In the genomic region with DNA sequence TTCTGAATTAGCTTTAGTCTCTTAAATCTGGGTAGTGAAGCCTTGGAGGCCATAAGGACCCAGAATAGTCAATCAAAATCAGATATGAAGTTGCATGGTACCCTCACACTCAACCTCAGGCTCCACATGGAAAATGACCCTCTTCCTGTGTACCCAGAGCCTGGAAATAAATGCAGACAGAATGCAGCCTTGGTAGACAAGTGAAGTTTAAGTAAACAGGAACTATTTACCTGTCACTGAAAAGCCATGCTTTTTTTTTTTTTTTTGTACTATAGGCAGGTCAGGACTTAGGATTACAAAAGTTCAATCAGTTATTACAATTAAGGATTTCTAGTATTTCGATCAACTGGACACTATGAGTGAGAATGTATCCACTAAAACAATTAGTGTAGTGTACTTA, we compare ENCODE assay signal across 27 cellular contexts.
A peak's percentile ranks its signal among the peaks of the same experiment; 100 is the strongest.
DNase-seq lines count a peak whose midpoint lies in the region; ATAC-seq, FAIRE-seq and TF ChIP-seq lines count a peak whose summit lies in the region.
"Had no signal": no experiment of that assay in that cellular context is flagged by ENCODE, and none has a peak within 500 bp of the region (broad histone marks: within the 10 kb centered on the region; RNA-seq: fewer than 3 reads in every experiment).

No MANE protein-coding gene starts in this region.

- TF ChIP-seq RAD21 in HepG2 (CRISPR knock-in tag; IDR thresholded peaks at IDR 0.05) = no peak

- 84% methylated on average over 1 of the region's 1 CpG for WGBS in HepG2 (ENCODE audit: low lambda C conversion rate)
- 24% methylated on average over 1 of the region's 1 CpG for WGBS in right lobe of liver (ENCODE audit: insufficient coverage, low coverage, low lambda C conversion rate, missing lambda C conversion rate)

- H3K9me3 ChIP-seq in HepG2 (ENCODE audit: low read length) (no peaks in the 10 kb centered on the region), right lobe of liver (no peaks in the 10 kb centered on the region), Loucy (ENCODE audit: insufficient read depth, low read depth, low read length) (0 out of 2 replicates have a peak, but pooled peaks cover 4% of the 10 kb centered on the region), SU-DHL-6 (ENCODE audit: insufficient read depth, low read length) (no peaks in the 10 kb centered on the region)
- H3K9me3 ChIP-seq: BE2C, BLaER1 had no signal

- H3K27me3 ChIP-seq in HepG2 (ENCODE audit: control insufficient read depth in 1 of 2, insufficient read depth in 2 of 2, low read length in 2 of 2) (no peaks in the 10 kb centered on the region; a peak in 1 of 5 replicates), right lobe of liver (no peaks in the 10 kb centered on the region), Loucy (ENCODE audit: insufficient read depth, low read length, poor library complexity, severe bottlenecking) (no peaks in the 10 kb centered on the region), SU-DHL-6 (ENCODE audit: low read length) (no peaks in the 10 kb centered on the region)
- H3K27me3 ChIP-seq: BE2C, BLaER1 had no signal

- H3K4me2 ChIP-seq in HepG2 (ENCODE audit: low read depth, low read length) (0 out of 2 replicates have a peak overlapping the region, but pooled peaks have one; percentile 12), Loucy (ENCODE audit: low read depth, low read length, poor library complexity, severe bottlenecking) (no peak overlapping the region), SU-DHL-6 (ENCODE audit: low read depth, low read length, poor library complexity, severe bottlenecking) (no peak overlapping the region)
- H3K4me2 ChIP-seq: BLaER1 had no signal

- TF ChIP-seq CTCF in HepG2 (CRISPR knock-in tag; IDR thresholded peaks at IDR 0.05) (no peak), right lobe of liver (IDR thresholded peaks at IDR 0.05) (no peak), Loucy (conservative IDR thresholded peaks at IDR 0.05; ENCODE audit: low read length) (no peak), SU-DHL-6 (IDR thresholded peaks at IDR 0.05; ENCODE audit: insufficient read depth, low read length, poor library complexity, severe bottlenecking) (no peak)

- ATAC-seq in HepG2 (peak; percentile 57; the same call in 1 of the 3 replicates), right lobe of liver (no peak), GM18511 (IDR thresholded peaks at IDR 0.05; ENCODE audit: unreplicated experiment) (no peak), GM21526 (IDR thresholded peaks at IDR 0.05; ENCODE audit: low FRiP score, unreplicated experiment) (no peak)

- POLR2A ChIA-PET in HepG2 (lab: Yijun Ruan, JAX) = no interaction called here

- H4K20me1 ChIP-seq in HepG2 (ENCODE audit: insufficient read depth, low read length) (0 out of 2 replicates have a peak, but pooled peaks cover 2% of the 10 kb centered on the region), Loucy (ENCODE audit: insufficient read depth, low read length, poor library complexity, severe bottlenecking) (no peaks in the 10 kb centered on the region), SU-DHL-6 (ENCODE audit: low read depth, low read length) (no peaks in the 10 kb centered on the region)
- H4K20me1 ChIP-seq: BLaER1 had no signal

- H3K79me2 ChIP-seq in HepG2 (ENCODE audit: insufficient read depth, low read length) = peaks cover 36% of the 10 kb centered on the region
- H3K79me2 ChIP-seq in Loucy (ENCODE audit: insufficient read depth, low read length) = no peaks in the 10 kb centered on the region
- no peaks in the 10 kb centered on the region for H3K79me2 ChIP-seq in SU-DHL-6 (ENCODE audit: insufficient read depth, low read length)

- TF ChIP-seq POLR2A in HepG2 (IDR thresholded peaks at IDR 0.05; ENCODE audit: insufficient read depth in 1 of 2, low read depth in 2 of 2, low read length in 2 of 2) (no peak), right lobe of liver (IDR thresholded peaks at IDR 0.05) (no peak)

- intact Hi-C loops in HepG2 (cut with micrococcal nuclease; ENCODE audit: unreplicated experiment) = no loop called here
- intact Hi-C loops in right lobe of liver (cut with DNase I) = no loop called here

- no TSS peak for BruUV-seq in HepG2 (replicated peaks; lab: Mats Ljungman, UMichigan)

- CTCF ChIA-PET in HepG2 (lab: Yijun Ruan, JAX; ENCODE audit: low intra/inter-chr PET ratio, low total read pairs) = no interaction called here

- H3K36me3 ChIP-seq in HepG2 (replicated peaks in 1 of 2; ENCODE audit: control insufficient read depth in 1 of 2, insufficient read depth in 2 of 2, low read length in 2 of 2) (no peaks in the 10 kb centered on the region), right lobe of liver (no peaks in the 10 kb centered on the region), Loucy (ENCODE audit: insufficient read depth, low read length) (no peaks in the 10 kb centered on the region), SU-DHL-6 (ENCODE audit: low read length) (no peaks in the 10 kb centered on the region)
- H3K36me3 ChIP-seq: BE2C, BLaER1 had no signal

- H3K4me1 ChIP-seq in HepG2 (ENCODE audit: insufficient read depth, low read length) (peaks cover 28% of the 10 kb centered on the region), right lobe of liver (no peaks in the 10 kb centered on the region), Loucy (ENCODE audit: insufficient read depth, low read length, poor library complexity, severe bottlenecking) (peaks cover 38% of the 10 kb centered on the region)
- H3K4me1 ChIP-seq: BE2C, BLaER1 had no signal

- H3K9me2 ChIP-seq in Loucy (replicated peaks; ENCODE audit: low read depth, low read length) (no peaks in the 10 kb centered on the region), SU-DHL-6 (replicated peaks; ENCODE audit: insufficient read depth, low read length) (no peaks in the 10 kb centered on the region)

- H3K27ac ChIP-seq in HepG2 (ENCODE audit: extremely low read length, insufficient read depth, low read length) = no peak overlapping the region
- H3K27ac ChIP-seq in right lobe of liver = no peak overlapping the region
- H3K27ac ChIP-seq in SU-DHL-6 (ENCODE audit: low read depth, low read length) = no peak overlapping the region
- H3K27ac ChIP-seq: BLaER1 had no signal

- H3K9ac ChIP-seq in HepG2 (ENCODE audit: insufficient read depth, low read depth, low read length) = no peak overlapping the region
- no peak overlapping the region for H3K9ac ChIP-seq in Loucy (ENCODE audit: low read depth, low read length, poor library complexity, severe bottlenecking)
- H3K9ac ChIP-seq in SU-DHL-6 (ENCODE audit: low read length) = no peak overlapping the region
- H3K9ac ChIP-seq: BLaER1 had no signal

- no peak for FAIRE-seq in HepG2 (lab: Jason Lieb, UNC)
- FAIRE-seq: A204.1, GM12878, GM12892, GM18507, GM19239 had no signal

- H3K4me3 ChIP-seq in HepG2 (replicated peaks in 1 of 3; ENCODE audit: insufficient read depth in 1 of 3, low read depth in 2 of 3, low read length in 3 of 3) (no peak overlapping the region), right lobe of liver (no peak overlapping the region), Loucy (ENCODE audit: low read length, poor library complexity, severe bottlenecking) (no peak overlapping the region), SU-DHL-6 (ENCODE audit: insufficient read depth, low read length, poor library complexity, severe bottlenecking) (no peak overlapping the region)
- H3K4me3 ChIP-seq: BLaER1, GM12878 had no signal

- peak; percentile 8 for DNase-seq in HepG2 (ENCODE audit: low spot score)
- DNase-seq in right lobe of liver = no peak
- DNase-seq: 8988T; ACHN; BE2C; C1 segment of cervical spinal cord; CD4-positive, alpha-beta memory T cell; CD4-positive, CD25-positive, alpha-beta regulatory T cell; CD8-positive, alpha-beta memory T cell; COR-L47; DMS 273 treated with DMSO at 0.1 percent for 48 hours; DMS153; DMS53; DMS79; DND-41; EL; GDM1 had no signal

- in situ Hi-C loops in HepG2 (cut with HindIII; ENCODE audit: extremely low pct_ligation_motif_present, low pct_unique_long_range_greater_than_20kb) = no loop called here

- H2AFZ ChIP-seq in HepG2 (ENCODE audit: low read length) (no peak overlapping the region), Loucy (ENCODE audit: low read length) (peak overlapping the region; percentile 3; the same call in 1 of the 2 replicates), SU-DHL-6 (ENCODE audit: low read depth, low read length, severe bottlenecking) (peak overlapping the region; percentile 71)

- TF ChIP-seq EP300 in HepG2 (IDR thresholded peaks at IDR 0.05; ENCODE audit: low read depth in 2 of 2, low read length in 2 of 2) (no peak), HepG2 (CRISPR knock-in tag; IDR thresholded peaks at IDR 0.05; ENCODE audit: borderline replicate concordance) (no peak)

- H3F3A ChIP-seq in Loucy (ENCODE audit: low read depth) = no peaks in the 10 kb centered on the region
- no peaks in the 10 kb centered on the region for H3F3A ChIP-seq in SU-DHL-6 (ENCODE audit: insufficient read depth)

TF ChIP-seq in HepG2, 621 proteins besides CTCF, POLR2A, EP300 and RAD21 (continues in another document):
- TF ChIP-seq SKI (IDR thresholded peaks at IDR 0.05; ENCODE audit: partially characterized antibody) (peak; percentile 46), NFIC (IDR thresholded peaks at IDR 0.05; ENCODE audit: low read length) (no peak), ZNF260 (CRISPR knock-in tag; IDR thresholded peaks at IDR 0.05; ENCODE audit: borderline replicate concordance, low read depth) (no peak), GABPA (IDR thresholded peaks at IDR 0.05; ENCODE audit: low read depth, low read length) (no peak), GABPA (CRISPR knock-in tag; IDR thresholded peaks at IDR 0.05; ENCODE audit: low read depth) (0 out of 2 replicates have a peak, but pooled peaks have one; percentile 18), FOXK2 (IDR thresholded peaks at IDR 0.05) (peak; percentile 15; the same call in 1 of the 2 replicates), ELF3 (CRISPR knock-in tag; IDR thresholded peaks at IDR 0.05) (0 out of 2 replicates have a peak, but pooled peaks have one; percentile 20), POGZ (CRISPR knock-in tag; IDR thresholded peaks at IDR 0.05) (0 out of 2 replicates have a peak, but pooled peaks have one; percentile 33), BCL6 (CRISPR knock-in tag; IDR thresholded peaks at IDR 0.05) (peak; percentile 80), FOXP1 (IDR thresholded peaks at IDR 0.05) (no peak), FOXP1 (CRISPR knock-in tag; IDR thresholded peaks at IDR 0.05) (peak; percentile 86), FOXA3 (CRISPR knock-in tag; IDR thresholded peaks at IDR 0.05) (peak; percentile 71), SAP130 (CRISPR knock-in tag; IDR thresholded peaks at IDR 0.05; ENCODE audit: low read depth) (peak; percentile 52; the same call in 1 of the 2 replicates), FOXA1 (IDR thresholded peaks at IDR 0.05) (no peak), FOXA1 (CRISPR knock-in tag; IDR thresholded peaks at IDR 0.05) (0 out of 2 replicates have a peak, but pooled peaks have one; percentile 23), MXI1 (IDR thresholded peaks at IDR 0.05; ENCODE audit: borderline replicate concordance, low read depth, low read length) (peak; percentile 40; the same call in 1 of the 3 replicates)
